In the genomic region with DNA sequence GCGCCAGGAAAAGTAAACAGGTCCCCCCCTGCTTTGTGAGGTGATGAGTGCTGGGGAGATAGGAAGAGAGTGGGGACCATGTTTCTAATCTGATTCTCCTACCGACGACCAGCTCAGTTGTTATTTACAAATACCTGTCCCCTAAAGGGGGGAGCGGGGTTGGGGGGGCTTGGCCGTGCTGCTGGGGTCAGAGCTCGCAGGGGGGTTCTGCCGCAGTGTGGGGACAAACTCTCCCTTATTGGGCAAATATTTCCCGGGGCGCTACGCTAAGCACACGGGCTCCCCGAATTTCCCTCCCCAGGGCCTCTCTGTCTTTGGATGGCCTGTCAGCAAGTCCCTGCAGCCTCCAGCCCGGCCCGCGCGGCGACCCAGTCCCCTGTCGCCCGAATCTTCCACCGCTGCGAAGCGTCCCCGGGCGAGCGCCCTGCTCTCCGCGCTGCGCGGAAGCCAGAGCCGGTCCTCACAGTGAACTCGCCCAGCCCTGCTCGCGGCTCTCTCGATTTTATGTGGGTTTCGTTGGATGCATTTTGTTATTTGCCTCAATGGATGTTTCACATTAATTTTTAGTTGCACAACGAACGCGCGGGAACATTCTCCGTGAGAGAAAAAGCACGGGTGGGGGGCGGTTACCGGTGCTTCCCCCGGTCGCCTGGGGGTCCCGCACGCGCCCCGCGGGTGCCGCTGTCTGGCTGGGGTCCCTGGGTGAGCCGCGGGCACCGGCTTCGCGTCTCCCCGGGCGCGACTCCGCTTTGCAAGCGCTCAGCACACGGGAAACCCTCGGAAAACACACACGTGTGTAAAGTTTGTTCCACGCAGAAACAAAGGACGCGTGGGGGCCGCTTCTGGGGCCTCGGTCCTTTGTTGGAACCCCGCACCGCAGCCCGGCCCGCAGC, we compare ENCODE assay signal across 8 cellular contexts. TPM values are rescaled to one million over a fixed set of nuclear protein-coding genes. Genes with fewer than 3 reads are reported as not detected.
DNase-seq lines count a peak whose midpoint lies in the region; ATAC-seq and TF ChIP-seq lines count a peak whose summit lies in the region.

No MANE protein-coding gene starts in this region.

- no peaks in the 10 kb centered on the region for H3K9me3 ChIP-seq in HCT116 (ENCODE audit: control insufficient read depth in 1 of 2, insufficient read depth in 1 of 2, low read depth in 1 of 2, low read length in 2 of 2)
- no peaks in the 10 kb centered on the region for H3K9me3 ChIP-seq in trophoblast cell (ENCODE audit: insufficient read depth, low read depth, low read length)

- DNase-seq in HCT116 (ENCODE audit: low read depth, low spot score) (no peak), activated T-cell treated with anti-CD3 and anti-CD28 coated beads for 48 hours (ENCODE audit: low read depth) (peak; percentile 36), fibroblast of villous mesenchyme (ENCODE audit: low read depth) (no peak), trophoblast cell (no peak), DMS79 treated with DMSO at 0.1 percent for 48 hours (lab: John Stamatoyannopoulos, UW) (no peak), A172 (ENCODE audit: low spot score) (no peak), NCI-H1105 (lab: John Stamatoyannopoulos, UW) (no peak)

- H3K4me2 ChIP-seq in HCT116 (ENCODE audit: low read length) (no peak overlapping the region), trophoblast cell (ENCODE audit: low read length) (peak overlapping the region; percentile 84)

- peak overlapping the region; percentile 96 for H3K18ac ChIP-seq in trophoblast cell (ENCODE audit: low read length)

- no peaks in the 10 kb centered on the region for H3K27me3 ChIP-seq in HCT116 (ENCODE audit: insufficient read depth, low read length)
- H3K27me3 ChIP-seq in trophoblast cell (ENCODE audit: insufficient read depth, low read length), result no peaks in the 10 kb centered on the region

- peak overlapping the region; percentile 96 for H3K14ac ChIP-seq in trophoblast cell (ENCODE audit: low read length)

- H2AFZ ChIP-seq in HCT116 (ENCODE audit: low read depth, low read length, poor library complexity, severe bottlenecking) (no peak overlapping the region), trophoblast cell (ENCODE audit: insufficient read depth, low read length, poor library complexity) (peak overlapping the region; percentile 96)

- peak overlapping the region; percentile 88 for H3K4ac ChIP-seq in trophoblast cell (ENCODE audit: low read depth, low read length)

- H3K23ac ChIP-seq in trophoblast cell (ENCODE audit: low read length), result no peak overlapping the region

- H4K12ac ChIP-seq in trophoblast cell (ENCODE audit: low read depth, low read length), result peak overlapping the region; percentile 96

- ATAC-seq in HCT116 (no peak), GM19455 (IDR thresholded peaks at IDR 0.05; ENCODE audit: unreplicated experiment) (no peak)

- intact Hi-C loops in HCT116 (cut with micrococcal nuclease), result loop anchor here (5.0 to 10.0 kb wide), 3 partner anchors 167 to 405 kb away; no protein-coding TSS in a partner anchor

- no peaks in the 10 kb centered on the region for H3K9me2 ChIP-seq in HCT116 (ENCODE audit: insufficient read depth)

- peak overlapping the region; percentile 100 for H4K8ac ChIP-seq in trophoblast cell (ENCODE audit: low read depth, low read length)

- peaks cover 35% of the 10 kb centered on the region for H3K79me2 ChIP-seq in HCT116 (ENCODE audit: insufficient read depth, low read length)
- H3K79me2 ChIP-seq in trophoblast cell (ENCODE audit: control insufficient read depth, insufficient read depth, low read length, poor library complexity), result peaks cover 20% of the 10 kb centered on the region

- RAD21 ChIA-PET in HCT116 (lab: Charles Lee; ENCODE audit: low non-redundant PET in 1 of 2, low total read pairs in 2 of 2, uncharacterized antibody in 2 of 2, unreplicated experiment in 2 of 2), result no interaction called here

- no peaks in the 10 kb centered on the region for H4K20me1 ChIP-seq in HCT116 (ENCODE audit: insufficient read depth)

- H2AK5ac ChIP-seq in trophoblast cell (ENCODE audit: low read length), result no peak overlapping the region

- H3K4me3 ChIP-seq in HCT116 (replicated peaks in 1 of 2; ENCODE audit: low read depth in 1 of 2, low read length in 2 of 2) (no peak overlapping the region), fibroblast of villous mesenchyme (ENCODE audit: low read depth, low read length) (peak overlapping the region; percentile 39), trophoblast cell (ENCODE audit: low read depth, low read length) (peak overlapping the region; percentile 63)

- H3K27ac ChIP-seq in HCT116 (ENCODE audit: low read depth, low read length), result peak overlapping the region; percentile 77; the same call in 1 of the 2 replicates
- peak overlapping the region; percentile 88 for H3K27ac ChIP-seq in trophoblast cell (ENCODE audit: low read depth, low read length)

- TF ChIP-seq RAD21 in HCT116 (IDR thresholded peaks at IDR 0.05; ENCODE audit: low read depth), result no peak

- H2BK12ac ChIP-seq in trophoblast cell (ENCODE audit: low read length), result peak overlapping the region; percentile 43

- H3K36me3 ChIP-seq in HCT116 (ENCODE audit: control insufficient read depth in 1 of 2, insufficient read depth in 2 of 2, low read length in 2 of 2) (no peaks in the 10 kb centered on the region; a peak in 1 of 4 replicates), trophoblast cell (ENCODE audit: control insufficient read depth in 1 of 2, insufficient read depth in 2 of 2, low read length in 2 of 2) (no peaks in the 10 kb centered on the region)

- peak overlapping the region; percentile 99 for H4K91ac ChIP-seq in trophoblast cell (ENCODE audit: low read depth, low read length)

- CTCF ChIA-PET in HCT116 (lab: Charles Lee), result no interaction called here

- no peak for TF ChIP-seq POLR2A in HCT116 (IDR thresholded peaks at IDR 0.05; ENCODE audit: borderline replicate concordance, extremely low read depth, insufficient read depth, insufficient read length)

- H3K4me1 ChIP-seq in HCT116 (ENCODE audit: control insufficient read depth in 1 of 2, insufficient read depth in 2 of 2, low read length in 2 of 2) (peaks cover 3 to 21% of the 10 kb centered on the region in 2 experiments; a peak in 3 of 4 replicates), trophoblast cell (ENCODE audit: control insufficient read depth in 1 of 2, insufficient read depth in 2 of 2, low read length in 2 of 2) (peaks cover 2 to 3% of the 10 kb centered on the region in 2 experiments)

- no TSS peak for BruUV-seq in HCT116 (replicated peaks; lab: Mats Ljungman, UMichigan)

- no peak for TF ChIP-seq CTCF in HCT116 (IDR thresholded peaks at IDR 0.05 in 2 of 3, conservative IDR thresholded peaks at IDR 0.05 in 1 of 3; ENCODE audit: borderline replicate concordance in 1 of 3, insufficient read depth in 1 of 3, low read depth in 2 of 3, low read length in 2 of 3)
- no peak for TF ChIP-seq CTCF in fibroblast of villous mesenchyme (IDR thresholded peaks at IDR 0.05; ENCODE audit: insufficient read depth, low read depth, low read length)

- POLR2A ChIA-PET in HCT116 (lab: Charles Lee), result no interaction called here

- H3K79me1 ChIP-seq in trophoblast cell (ENCODE audit: low read length), result peaks cover 25% of the 10 kb centered on the region

- H2BK120ac ChIP-seq in trophoblast cell (ENCODE audit: insufficient read depth, low read length, poor library complexity), result peak overlapping the region; percentile 94

- H3K9ac ChIP-seq in HCT116 (ENCODE audit: low read length) (no peak overlapping the region), trophoblast cell (ENCODE audit: low read length) (peak overlapping the region; percentile 72)

- H2BK5ac ChIP-seq in trophoblast cell (ENCODE audit: low read depth, low read length, poor library complexity), result peak overlapping the region; percentile 88

- WGBS in trophoblast cell (ENCODE audit: extremely low coverage, insufficient coverage, insufficient read length), result no CpG with 5 or more reads among the region's 73 CpGs

TF ChIP-seq in HCT116, 20 proteins besides CTCF, POLR2A, EP300 and RAD21:
- TF ChIP-seq, protein P1, sequence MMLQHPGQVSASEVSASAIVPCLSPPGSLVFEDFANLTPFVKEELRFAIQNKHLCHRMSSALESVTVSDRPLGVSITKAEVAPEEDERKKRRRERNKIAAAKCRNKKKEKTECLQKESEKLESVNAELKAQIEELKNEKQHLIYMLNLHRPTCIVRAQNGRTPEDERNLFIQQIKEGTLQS (IDR thresholded peaks at IDR 0.05), result no peak
- TF ChIP-seq CEBPB (IDR thresholded peaks at IDR 0.05; ENCODE audit: low read depth), result no peak

RNA-seq across cellular contexts. Expression of a gene that starts 1.5 kb away (rescaled TPM):
- total RNA-seq in HCT116 (2021; ENCODE audit: unreplicated experiment) (55.1 TPM), fibroblast of villous mesenchyme (25.4 and 34.1 TPM in 2 replicates)
- 48.5 and 50.3 TPM in 2 replicates for polyA plus RNA-seq in HCT116 (2012)
- 26.9 and 28.5 TPM in 2 replicates for polyA plus RNA-seq in trophoblast cell (2013)
- total RNA-seq in A172 (2014; rRNA removed; shearing (Covaris generic)), result 10.9 and 13.5 TPM in 2 replicates

RNA-seq across cellular contexts. Expression of a gene that starts 43.1 kb away (rescaled TPM):
- total RNA-seq in HCT116 (2021; ENCODE audit: unreplicated experiment) (16.6 TPM), fibroblast of villous mesenchyme (23.7 and 32.5 TPM in 2 replicates)
- 18.5 and 19.7 TPM in 2 replicates for polyA plus RNA-seq in HCT116 (2012)
- 11.3 and 12.1 TPM in 2 replicates for polyA plus RNA-seq in trophoblast cell (2013)
- total RNA-seq in A172 (2014; rRNA removed; shearing (Covaris generic)), result 5.9 and 7.2 TPM in 2 replicates

Comparison
In these comparisons a context has a peak if more than half of its experiments do, and no peak if none do; other contexts are left out.
1. H3K4me3 ChIP-seq: peak in fibroblast of villous mesenchyme (single experiment) and trophoblast cell (single experiment); none in HCT116 (0 of 2).